ENCODE assay signal across 9 cellular contexts in genomic region chr10:102413053-102413705, GRCh38. TPM values are rescaled to one million over a fixed set of nuclear protein-coding genes. Genes with fewer than 3 reads are reported as not detected.
DNase-seq lines count a peak whose midpoint lies in the region; ATAC-seq and TF ChIP-seq lines count a peak whose summit lies in the region.
"Had no signal": no experiment of that assay in that cellular context is flagged by ENCODE, and none has a peak within 500 bp of the region (broad histone marks: within the 10 kb centered on the region; RNA-seq: fewer than 3 reads in every experiment).

No MANE protein-coding gene starts in this region.

- H3K27ac ChIP-seq in DOHH2 (ENCODE audit: low read depth, low read length) (no peak overlapping the region), ectodermal cell (ENCODE audit: insufficient read depth, low read depth, low read length, poor library complexity, severe bottlenecking) (peak overlapping the region; percentile 78)

- peaks cover 41% of the 10 kb centered on the region for H3K27me3 ChIP-seq in DOHH2 (ENCODE audit: control insufficient read depth, low read length)
- H3K27me3 ChIP-seq in ectodermal cell (ENCODE audit: control insufficient read depth, insufficient read depth, low read length, poor library complexity, severe bottlenecking), result peaks cover 48% of the 10 kb centered on the region

- H3F3A ChIP-seq in DOHH2 (ENCODE audit: control insufficient read depth, insufficient read depth), result no peaks in the 10 kb centered on the region

- no peaks in the 10 kb centered on the region for H3K79me2 ChIP-seq in DOHH2 (ENCODE audit: control insufficient read depth, low read length)

- no peak overlapping the region for H3K4me3 Mint-ChIP-seq in T-helper 17 cell

- H3K4me3 ChIP-seq in DOHH2 (ENCODE audit: low read length) (no peak overlapping the region), ectodermal cell (ENCODE audit: insufficient read depth, low read depth, low read length) (no peak overlapping the region)

- H3K27ac Mint-ChIP-seq in T-helper 17 cell, result no peak overlapping the region

- H3K4me1 ChIP-seq in DOHH2 (ENCODE audit: control insufficient read depth, low read length), result peaks cover 14% of the 10 kb centered on the region
- peaks cover 72% of the 10 kb centered on the region for H3K4me1 ChIP-seq in ectodermal cell (ENCODE audit: control insufficient read depth, insufficient read depth, low read length)

- peaks cover 11% of the 10 kb centered on the region for H3K36me3 Mint-ChIP-seq in T-helper 17 cell (ENCODE audit: low read depth)

- no peak for TF ChIP-seq CTCF in DOHH2 (IDR thresholded peaks at IDR 0.05; ENCODE audit: low read depth, low read length, poor library complexity, severe bottlenecking)

- peaks cover 59% of the 10 kb centered on the region for H3K27me3 Mint-ChIP-seq in T-helper 17 cell

- peaks cover 25% of the 10 kb centered on the region for H3K4me1 Mint-ChIP-seq in T-helper 17 cell

- H3K9me3 ChIP-seq in DOHH2 (ENCODE audit: control insufficient read depth, insufficient read depth, low read length) (no peaks in the 10 kb centered on the region), ectodermal cell (ENCODE audit: control insufficient read depth, low read length) (no peaks in the 10 kb centered on the region), T-helper 17 cell (ENCODE audit: control insufficient read depth, low read length, poor library complexity, severe bottlenecking) (no peaks in the 10 kb centered on the region)

- DNase-seq in NCI-H1694 (lab: John Stamatoyannopoulos, UW), result peak; percentile 52
- no peak for DNase-seq in T-helper 17 cell
- DNase-seq: PC-3 had no signal

- peak overlapping the region; percentile 22; the same call in 1 of the 2 replicates for H3K4me2 ChIP-seq in DOHH2 (ENCODE audit: low read length)

- no peak for ATAC-seq in T-helper 17 cell
- ATAC-seq in GM21381 (IDR thresholded peaks at IDR 0.05; ENCODE audit: unreplicated experiment), result no peak
- ATAC-seq in HG03565 (IDR thresholded peaks at IDR 0.05; ENCODE audit: unreplicated experiment), result no peak
- ATAC-seq: PC-3, right cardiac atrium had no signal

- H3K36me3 ChIP-seq in DOHH2 (ENCODE audit: control insufficient read depth, low read length) (no peaks in the 10 kb centered on the region), ectodermal cell (ENCODE audit: control insufficient read depth, insufficient read depth, low read length) (no peaks in the 10 kb centered on the region)

- no peaks in the 10 kb centered on the region for H3K9me2 ChIP-seq in DOHH2 (replicated peaks; ENCODE audit: control insufficient read depth, low read length)

- H4K20me1 ChIP-seq in DOHH2 (ENCODE audit: control insufficient read depth, insufficient read depth, low read depth, low read length), result no peaks in the 10 kb centered on the region

- WGBS in ectodermal cell, 2 experiments, result 12 to 13% methylated on average over 5 of the region's 5 CpGs

RNA-seq across cellular contexts. Expression of gene PSD, which starts 5.4 kb away (rescaled TPM):
- polyA plus RNA-seq in ectodermal cell (2013, experiment 1 of 4), result 6.1 TPM
- polyA plus RNA-seq in ectodermal cell (2013, experiment 2 of 4), result 5.4 TPM
- 5.8 TPM for polyA plus RNA-seq in ectodermal cell (2013, experiment 3 of 4)
- polyA plus RNA-seq in ectodermal cell (2013, experiment 4 of 4), result 7.0 TPM
- total RNA-seq in T-helper 17 cell, result 1 to 10 TPM; 2.9 to 5.1 TPM

RNA-seq across cellular contexts. Expression of gene FBXL15, which starts 7.5 kb away (rescaled TPM):
- 6.9 TPM for polyA plus RNA-seq in ectodermal cell (2013, experiment 1 of 4)
- polyA plus RNA-seq in ectodermal cell (2013, experiment 2 of 4), result 5.9 TPM
- polyA plus RNA-seq in ectodermal cell (2013, experiment 3 of 4), result 8.9 TPM
- 8.7 TPM for polyA plus RNA-seq in ectodermal cell (2013, experiment 4 of 4)
- 10 to 100 TPM in 1 of 2 donors, 1 to 10 TPM in 1; 9.9 to 14.2 TPM for total RNA-seq in T-helper 17 cell

RNA-seq across cellular contexts. Expression of gene NFKB2, which starts 17.7 kb away (rescaled TPM):
- polyA plus RNA-seq in ectodermal cell (2013, experiment 1 of 4), result 22.6 TPM
- 16.3 TPM for polyA plus RNA-seq in ectodermal cell (2013, experiment 2 of 4)
- 15.0 TPM for polyA plus RNA-seq in ectodermal cell (2013, experiment 3 of 4)
- 17.0 TPM for polyA plus RNA-seq in ectodermal cell (2013, experiment 4 of 4)
- 100 to 1,000 TPM; 364 to 390 TPM for total RNA-seq in T-helper 17 cell

RNA-seq across cellular contexts. Expression of gene CUEDC2, which starts 19.2 kb away (rescaled TPM):
- polyA plus RNA-seq in ectodermal cell (2013, experiment 1 of 4), result 106 TPM
- polyA plus RNA-seq in ectodermal cell (2013, experiment 2 of 4), result 103 TPM
- 91.0 TPM for polyA plus RNA-seq in ectodermal cell (2013, experiment 3 of 4)
- polyA plus RNA-seq in ectodermal cell (2013, experiment 4 of 4), result 98.4 TPM
- 10 to 100 TPM; 27.4 to 30.7 TPM for total RNA-seq in T-helper 17 cell

RNA-seq across cellular contexts. Expression of gene C10orf95, which starts 38.2 kb away (rescaled TPM):
- polyA plus RNA-seq in ectodermal cell (2013, experiment 1 of 4), result not detected
- 0.12 TPM for polyA plus RNA-seq in ectodermal cell (2013, experiment 2 of 4)
- polyA plus RNA-seq in ectodermal cell (2013, experiment 3 of 4), result not detected
- polyA plus RNA-seq in ectodermal cell (2013, experiment 4 of 4), result not detected
- total RNA-seq in T-helper 17 cell, result under 1 TPM in 1 of 2 donors, not detected in 1; 0.50 TPM
- total RNA-seq: dermis microvascular lymphatic vessel endothelial cell, right cardiac atrium had no signal
